In the genomic region with DNA sequence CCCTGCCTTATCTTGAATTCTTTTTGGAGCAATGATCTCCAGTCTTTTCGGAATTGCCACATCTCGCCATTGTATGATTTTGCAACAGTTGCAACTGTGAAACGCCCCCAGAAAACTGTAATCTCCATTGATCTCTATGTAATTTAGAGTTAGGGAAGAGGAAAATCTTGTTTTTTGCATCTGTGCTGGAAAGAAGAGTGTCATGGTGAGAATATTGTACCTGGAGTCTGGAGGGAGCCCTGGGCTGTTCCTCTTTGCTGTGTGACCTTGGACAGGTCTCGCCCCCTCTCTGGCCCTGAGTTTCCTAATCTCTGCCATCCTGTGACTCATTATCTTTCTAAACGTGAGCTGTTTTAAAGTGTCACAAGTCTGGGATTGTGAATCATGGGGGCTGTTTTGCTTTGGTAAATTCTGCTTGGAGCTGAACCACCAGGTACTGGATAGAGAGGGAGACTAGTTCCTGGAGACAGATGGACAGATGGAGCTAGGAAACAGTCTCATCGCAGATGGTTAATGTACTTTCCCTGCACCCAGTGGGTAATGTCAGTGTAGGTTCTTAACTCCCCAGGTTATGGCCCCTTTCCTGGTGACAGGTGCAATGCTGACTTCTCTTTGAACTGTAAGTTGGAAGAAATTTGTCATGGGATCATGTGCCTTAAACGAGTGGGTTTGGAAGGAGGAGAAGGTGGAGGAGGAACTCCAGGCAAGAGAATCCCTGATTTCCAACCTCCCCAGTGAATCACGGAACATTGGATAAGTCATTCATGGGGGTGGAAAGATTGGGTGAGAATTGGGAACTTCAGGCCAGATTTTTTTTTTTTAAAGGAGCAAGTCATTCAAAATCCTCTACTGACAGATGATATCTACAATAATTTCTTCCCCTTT, we compare ENCODE assay signal across 12 cellular contexts. TPM values are rescaled to one million over a fixed set of nuclear protein-coding genes. Genes with fewer than 3 reads are reported as not detected.
DNase-seq lines count a peak whose midpoint lies in the region; ATAC-seq and TF ChIP-seq lines count a peak whose summit lies in the region.
"Had no signal": no experiment of that assay in that cellular context is flagged by ENCODE, and none has a peak within 500 bp of the region (broad histone marks: within the 10 kb centered on the region; RNA-seq: fewer than 3 reads in every experiment).

No MANE protein-coding gene starts in this region.

- ATAC-seq in body of pancreas: peak; percentile 35
- ATAC-seq: CD8-positive, alpha-beta T cell; GM12878; left colon had no signal

- intact Hi-C loops in body of pancreas (cut with DNase I): no loop called here

- 60 to 61% methylated on average over 8 of the region's 8 CpGs for WGBS in body of pancreas, 2 donors

- TF ChIP-seq POLR2A in body of pancreas (IDR thresholded peaks at IDR 0.05): no peak

- DNase-seq in Ammon's horn (ENCODE audit: low spot score) (peak; percentile 45), MG63 (peak; percentile 28), body of pancreas (no peak), middle frontal gyrus (ENCODE audit: extremely low spot score, low spot score) (peak; percentile 40), NCI-H2107 (lab: John Stamatoyannopoulos, UW) (no peak), T-helper 9 cell (no peak), glomerular visceral epithelial cell (ENCODE audit: extremely low spot score) (no peak), mucosa of gallbladder (ENCODE audit: low spot score) (no peak)
- DNase-seq: activated CD4-positive, alpha-beta memory T cell treated with anti-CD3 and anti-CD28 coated beads, Interleukin-2, amount 10 ng/mL, durations not matched to agents 7 days and 5 days; CD8-positive, alpha-beta T cell; left colon had no signal

- no peak for TF ChIP-seq CTCF in body of pancreas (IDR thresholded peaks at IDR 0.05)

- no peaks in the 10 kb centered on the region for H3K9me3 ChIP-seq in MG63
- no peaks in the 10 kb centered on the region for H3K9me3 ChIP-seq in body of pancreas

- peaks cover 7% of the 10 kb centered on the region for H3K4me1 ChIP-seq in body of pancreas

- H3K36me3 ChIP-seq in MG63 (no peaks in the 10 kb centered on the region), body of pancreas (replicated peaks in 1 of 2; ENCODE audit: insufficient read depth in 1 of 2, low read depth in 2 of 2) (no peaks in the 10 kb centered on the region)

- no peak overlapping the region for H3K27ac ChIP-seq in body of pancreas

- no peaks in the 10 kb centered on the region for H3K27me3 ChIP-seq in MG63
- no peaks in the 10 kb centered on the region for H3K27me3 ChIP-seq in body of pancreas

- no peak overlapping the region for H3K4me3 ChIP-seq in MG63
- no peak overlapping the region for H3K4me3 ChIP-seq in body of pancreas
- H3K4me3 ChIP-seq: GM12878 had no signal

RNA-seq across cellular contexts. Expression of a gene that starts 19.6 kb away (rescaled TPM):
- 0.59 and 1.2 TPM in 2 replicates for total RNA-seq in MG63 (2014; rRNA removed; shearing (Covaris generic); ENCODE audit: low replicate concordance)
- total RNA-seq in body of pancreas: 1 to 10 TPM; 1.3 to 4.6 TPM
- total RNA-seq in mucosa of gallbladder: 10.6 TPM

Comparison
In these comparisons a context has a peak if more than half of its experiments do, and no peak if none do; other contexts are left out.
1. DNase-seq: peak in Ammon's horn (single experiment), MG63 (single experiment) and middle frontal gyrus (single experiment); none in body of pancreas (0 of 4), NCI-H2107 (single experiment), T-helper 9 cell (single experiment), glomerular visceral epithelial cell (single experiment) and mucosa of gallbladder (single experiment).